Comparison of ENCODE assay signal across 1 cellular context in the genomic region with DNA sequence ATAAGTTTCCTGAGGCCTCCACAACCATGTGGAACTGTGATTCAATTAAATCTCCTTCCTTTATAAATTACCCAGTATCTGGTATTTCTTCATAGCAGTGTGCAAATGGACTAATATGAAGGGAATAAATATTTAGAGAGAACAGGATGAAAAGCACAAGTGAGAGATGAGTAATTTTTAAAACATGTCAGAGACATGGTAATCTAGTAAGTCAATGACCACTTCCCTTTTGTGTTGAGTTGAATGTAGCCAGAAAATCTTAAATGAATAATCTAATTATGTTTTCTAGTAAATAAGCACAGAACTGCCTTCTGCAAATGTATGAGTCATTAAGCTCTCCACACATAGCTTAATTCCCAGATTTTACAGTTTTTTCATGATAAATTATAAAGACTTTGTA.
TF ChIP-seq lines count a peak whose summit lies in the region.

No MANE protein-coding gene starts in this region.

TF ChIP-seq in SK-N-SH, 30 proteins besides CTCF, POLR2A, EP300 and RAD21 (continued from another document):
- TF ChIP-seq REST (IDR thresholded peaks at IDR 0.05; ENCODE audit: low read depth, low read length) (no peak), ELF1 (IDR thresholded peaks at IDR 0.05) (no peak), POLR2AphosphoS5 (IDR thresholded peaks at IDR 0.05; ENCODE audit: low read depth, low read length) (no peak), TAF1 (IDR thresholded peaks at IDR 0.05; ENCODE audit: borderline replicate concordance, low read depth, low read length) (no peak), FOSL2 (IDR thresholded peaks at IDR 0.05; ENCODE audit: borderline replicate concordance, low read depth) (no peak), YY1 (IDR thresholded peaks at IDR 0.05; ENCODE audit: low read depth) (no peak), PBX3 (IDR thresholded peaks at IDR 0.05) (no peak), EZH2phosphoT487 (IDR thresholded peaks at IDR 0.05; ENCODE audit: borderline replicate concordance, low read depth) (no peak), GABPA (IDR thresholded peaks at IDR 0.05; ENCODE audit: low read depth) (no peak), GATA2 (CRISPR knock-in tag; IDR thresholded peaks at IDR 0.05) (no peak)
- TF ChIP-seq, protein P1, sequence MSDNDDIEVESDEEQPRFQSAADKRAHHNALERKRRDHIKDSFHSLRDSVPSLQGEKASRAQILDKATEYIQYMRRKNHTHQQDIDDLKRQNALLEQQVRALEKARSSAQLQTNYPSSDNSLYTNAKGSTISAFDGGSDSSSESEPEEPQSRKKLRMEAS (IDR thresholded peaks at IDR 0.05; ENCODE audit: low read depth), result no peak
